ENCODE assay signal across 8 cellular contexts in the genomic region with DNA sequence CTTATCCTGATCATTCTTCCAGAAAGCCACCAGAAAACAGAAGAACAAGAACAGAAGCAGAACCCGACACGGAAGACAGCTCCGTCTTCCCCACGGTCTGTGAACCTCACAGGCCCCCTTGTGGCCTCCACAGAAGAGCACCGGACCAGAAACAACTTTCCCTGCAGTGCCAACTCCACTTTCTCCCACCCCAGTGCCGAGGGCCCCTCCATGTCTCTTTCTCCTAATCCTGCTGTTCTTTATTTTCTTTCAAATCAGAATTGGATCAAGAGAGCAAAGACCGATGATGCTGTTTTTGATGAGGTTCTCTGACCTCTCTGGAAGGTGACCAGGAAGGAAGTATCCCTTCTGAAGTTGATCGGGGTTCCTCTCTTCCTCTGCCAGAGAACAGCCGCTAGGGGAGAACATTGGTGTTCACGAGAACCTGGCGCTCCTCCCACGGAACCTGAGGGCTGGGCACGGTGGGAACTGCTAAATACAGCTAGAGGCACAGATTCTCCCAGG. TPM values are rescaled to one million over a fixed set of nuclear protein-coding genes. Genes with fewer than 3 reads are reported as not detected.
DNase-seq lines count a peak whose midpoint lies in the region; ATAC-seq and TF ChIP-seq lines count a peak whose summit lies in the region.

No MANE protein-coding gene starts in this region.

- POLR2A ChIA-PET in CD8-positive, alpha-beta memory T cell (lab: Charles Lee), result no interaction called here
- POLR2A ChIA-PET in PC-3 (lab: Charles Lee; ENCODE audit: unreplicated experiment), result no interaction called here

- H3K79me1 ChIP-seq in H9 (ENCODE audit: insufficient read depth, low read depth, low read length, poor library complexity, severe bottlenecking), result no peaks in the 10 kb centered on the region
- no peaks in the 10 kb centered on the region for H3K79me1 ChIP-seq in mesenchymal stem cell (replicated peaks; ENCODE audit: low read length, poor library complexity, severe bottlenecking)
- no peaks in the 10 kb centered on the region for H3K79me1 ChIP-seq in neuronal stem cell (ENCODE audit: low read depth, low read length)

- no peaks in the 10 kb centered on the region for H3K23me2 ChIP-seq in H9 (ENCODE audit: insufficient read length, low read depth, low read length, poor library complexity, severe bottlenecking)

- peaks cover 0 to 4% (median 0%) of the 10 kb centered on the region in 5 donors for H3K9me3 Mint-ChIP-seq in CD8-positive, alpha-beta memory T cell
- peaks cover 3 to 5% of the 10 kb centered on the region in 2 experiments; a peak in 2 of 5 replicates for H3K9me3 Mint-ChIP-seq in H9

- H2BK20ac ChIP-seq in H9 (ENCODE audit: low read depth, low read length, poor library complexity, severe bottlenecking), result no peak overlapping the region

- H3K27me3 ChIP-seq in CD8-positive, alpha-beta memory T cell (ENCODE audit: insufficient read depth, low read length, poor library complexity, severe bottlenecking), result peaks cover 6% of the 10 kb centered on the region
- no peaks in the 10 kb centered on the region for H3K27me3 ChIP-seq in H9 (ENCODE audit: insufficient read depth, low read length)
- H3K27me3 ChIP-seq in PC-3 (ENCODE audit: low read length), result peaks cover 76% of the 10 kb centered on the region
- H3K27me3 ChIP-seq in mesenchymal stem cell (ENCODE audit: control insufficient read depth in 1 of 2, insufficient read depth in 1 of 2, low read length in 2 of 2), result peaks cover 17 to 54% of the 10 kb centered on the region in 2 experiments
- H3K27me3 ChIP-seq in neuronal stem cell (ENCODE audit: control insufficient read depth in 3 of 3, insufficient read depth in 3 of 3, low read depth in 1 of 3, low read length in 3 of 3), result peaks cover 0 to 31% (median 2%) of the 10 kb centered on the region in 3 experiments

- peaks cover 4% of the 10 kb centered on the region for H3K4me1 ChIP-seq in CD8-positive, alpha-beta memory T cell (ENCODE audit: insufficient read depth, low read length)
- H3K4me1 ChIP-seq in H9 (ENCODE audit: insufficient read depth, low read length) (no peaks in the 10 kb centered on the region), PC-3 (ENCODE audit: insufficient read depth, low read length) (no peaks in the 10 kb centered on the region), mesenchymal stem cell (ENCODE audit: control insufficient read depth, insufficient read depth, low read depth, low read length) (no peaks in the 10 kb centered on the region), neuronal stem cell (ENCODE audit: control insufficient read depth in 2 of 2, insufficient read depth in 1 of 2, low read depth in 1 of 2, low read length in 2 of 2) (no peaks in the 10 kb centered on the region)

- peak overlapping the region in 1 of 8 donors; percentile 34 for H3K27ac Mint-ChIP-seq in CD8-positive, alpha-beta memory T cell
- no peak overlapping the region for H3K27ac Mint-ChIP-seq in H9

- H3K36me3 ChIP-seq in CD8-positive, alpha-beta memory T cell (ENCODE audit: insufficient read depth, low read length), result no peaks in the 10 kb centered on the region
- no peaks in the 10 kb centered on the region for H3K36me3 ChIP-seq in PC-3 (ENCODE audit: low read depth, low read length)
- no peaks in the 10 kb centered on the region for H3K36me3 ChIP-seq in mesenchymal stem cell (ENCODE audit: control insufficient read depth in 1 of 2, insufficient read depth in 2 of 2, low read depth in 1 of 2, low read length in 2 of 2)
- H3K36me3 ChIP-seq in neuronal stem cell (replicated peaks in 1 of 2; ENCODE audit: control insufficient read depth in 2 of 2, insufficient read depth in 2 of 2, low read length in 2 of 2), result no peaks in the 10 kb centered on the region

- BruUV-seq in PC-3 (replicated peaks; lab: Mats Ljungman, UMichigan), result no TSS peak

- H3T11ph ChIP-seq in H9 (ENCODE audit: low read length), result no peak overlapping the region

- intact Hi-C loops in PC-3 (cut with micrococcal nuclease), result no loop called here

- no peaks in the 10 kb centered on the region for H3K9me2 ChIP-seq in PC-3 (replicated peaks; ENCODE audit: low read length)

- no peak overlapping the region for H4K91ac ChIP-seq in H9 (ENCODE audit: insufficient read length, low read depth, low read length)
- no peak overlapping the region for H4K91ac ChIP-seq in mesenchymal stem cell (ENCODE audit: low read length)
- H4K91ac ChIP-seq in neuronal stem cell (ENCODE audit: low read depth, low read length, poor library complexity), result no peak overlapping the region

- peak; percentile 80 for TF ChIP-seq CTCF in H9 (conservative IDR thresholded peaks at IDR 0.05)
- TF ChIP-seq CTCF in PC-3 (conservative IDR thresholded peaks at IDR 0.05; ENCODE audit: low read depth, low read length), result peak; percentile 73

- peak in 1 of 5 donors; percentile 16 for DNase-seq in CD8-positive, alpha-beta memory T cell
- DNase-seq in H9 (peak; percentile 54), PC-3 (peak; percentile 38), cerebellum (ENCODE audit: low spot score) (peak; percentile 62), mesenchymal stem cell (peak; percentile 58), NCI-H2227 (lab: John Stamatoyannopoulos, UW; ENCODE audit: unreplicated experiment) (no peak), neuronal stem cell (ENCODE audit: low spot score) (no peak)

- no peak overlapping the region for H4K5ac ChIP-seq in H9 (ENCODE audit: insufficient read length, low read depth, low read length)

- no peak overlapping the region for H2BK12ac ChIP-seq in H9 (ENCODE audit: insufficient read length, low read depth, low read length)
- H2BK12ac ChIP-seq in mesenchymal stem cell (ENCODE audit: low read length in 2 of 2), result no peak overlapping the region
- no peak overlapping the region for H2BK12ac ChIP-seq in neuronal stem cell (ENCODE audit: low read length)

- H2BK15ac ChIP-seq in H9 (ENCODE audit: low read depth, low read length) (no peak overlapping the region), mesenchymal stem cell (ENCODE audit: low read depth, poor library complexity, severe bottlenecking) (no peak overlapping the region), neuronal stem cell (ENCODE audit: low read length) (no peak overlapping the region)

- H3K18ac ChIP-seq in H9 (ENCODE audit: insufficient read length, low read depth, low read length) (no peak overlapping the region), mesenchymal stem cell (ENCODE audit: low read depth in 1 of 2, low read length in 2 of 2) (peak overlapping the region in 1 of 2 experiments; percentile 12), neuronal stem cell (ENCODE audit: low read length) (no peak overlapping the region)

- H2AFZ ChIP-seq in H9 (ENCODE audit: low read length), result no peak overlapping the region
- peak overlapping the region; percentile 54 for H2AFZ ChIP-seq in PC-3 (ENCODE audit: low read length)
- H2AFZ ChIP-seq in mesenchymal stem cell (ENCODE audit: low read depth, low read length), result no peak overlapping the region
- H2AFZ ChIP-seq in neuronal stem cell (ENCODE audit: low read length), result no peak overlapping the region

- no peak overlapping the region for H3K27ac ChIP-seq in CD8-positive, alpha-beta memory T cell (ENCODE audit: low read depth, low read length)
- H3K27ac ChIP-seq in H9 (ENCODE audit: insufficient read length, low read depth, low read length) (no peak overlapping the region), PC-3 (ENCODE audit: low read length) (no peak overlapping the region), mesenchymal stem cell (ENCODE audit: low read length, poor library complexity, severe bottlenecking) (no peak overlapping the region), neuronal stem cell (replicated peaks; ENCODE audit: low read length) (no peak overlapping the region)

- no peak overlapping the region for H3K4me2 ChIP-seq in H9 (ENCODE audit: insufficient read depth, insufficient read length, low read length)
- peak overlapping the region; percentile 77 for H3K4me2 ChIP-seq in PC-3 (ENCODE audit: low read length)
- H3K4me2 ChIP-seq in mesenchymal stem cell (ENCODE audit: low read length, poor library complexity, severe bottlenecking), result no peak overlapping the region
- no peak overlapping the region for H3K4me2 ChIP-seq in neuronal stem cell (ENCODE audit: insufficient read depth, low read length, poor library complexity, severe bottlenecking)

- H2AK5ac ChIP-seq in H9 (ENCODE audit: insufficient read length, low read length) (no peak overlapping the region), mesenchymal stem cell (ENCODE audit: low read length, severe bottlenecking) (no peak overlapping the region), neuronal stem cell (ENCODE audit: low read depth, low read length) (no peak overlapping the region)

- H3K14ac ChIP-seq in H9 (ENCODE audit: insufficient read depth, low read length) (no peak overlapping the region), mesenchymal stem cell (ENCODE audit: low read length in 2 of 2) (no peak overlapping the region), neuronal stem cell (ENCODE audit: low read length) (no peak overlapping the region)

- H3K4me3 ChIP-seq in CD8-positive, alpha-beta memory T cell (ENCODE audit: low read length), result no peak overlapping the region
- H3K4me3 ChIP-seq in PC-3 (ENCODE audit: low read length) (peak overlapping the region; percentile 48), mesenchymal stem cell (ENCODE audit: insufficient read depth in 1 of 2, low read depth in 1 of 2, low read length in 2 of 2) (peak overlapping the region in 1 of 2 experiments; percentile 46), neuronal stem cell (ENCODE audit: low read length in 2 of 2) (no peak overlapping the region)

- WGBS in H9 (ENCODE audit: extremely low coverage, insufficient read length, low lambda C conversion rate), result no CpG with 5 or more reads among the region's 13 CpGs
- 59% methylated on average over 12 of the region's 13 CpGs for WGBS in mesenchymal stem cell
- no CpG with 5 or more reads among the region's 13 CpGs for WGBS in neuronal stem cell (ENCODE audit: extremely low coverage in 2 of 2, insufficient read length in 2 of 2, insufficient replicate concordance in 1 of 2), 2 donors

- H3K9me3 ChIP-seq in CD8-positive, alpha-beta memory T cell (ENCODE audit: low read length), result no peaks in the 10 kb centered on the region
- H3K9me3 ChIP-seq in H9 (ENCODE audit: control insufficient read depth, low read depth, low read length) (no peaks in the 10 kb centered on the region), PC-3 (ENCODE audit: low read length) (no peaks in the 10 kb centered on the region), mesenchymal stem cell (ENCODE audit: control insufficient read depth, low read length) (no peaks in the 10 kb centered on the region), neuronal stem cell (replicated peaks in 1 of 2; ENCODE audit: control insufficient read depth in 2 of 2, insufficient read depth in 1 of 2, low read depth in 1 of 2, low read length in 2 of 2) (no peaks in the 10 kb centered on the region)

- H2BK120ac ChIP-seq in H9 (ENCODE audit: low read depth, low read length, poor library complexity, severe bottlenecking) (no peak overlapping the region), mesenchymal stem cell (ENCODE audit: low read depth, low read length) (no peak overlapping the region), neuronal stem cell (ENCODE audit: low read depth, low read length) (no peak overlapping the region)

- CTCF ChIA-PET in CD8-positive, alpha-beta memory T cell (lab: Charles Lee), result interaction anchor here (0.8 to 1.5 kb wide), 2 partner anchors 14 to 33 kb away, joined by 3 read pairs; no protein-coding TSS in a partner anchor
- CTCF ChIA-PET in PC-3 (lab: Charles Lee), result interaction anchor here (0.5 to 1.2 kb wide), 3 partner anchors 38 to 1571 kb away, joined by 3 to 4 read pairs (median 3); no protein-coding TSS in a partner anchor

- ATAC-seq in PC-3, result peak; percentile 73
- no peak for ATAC-seq in GM18517 (IDR thresholded peaks at IDR 0.05; ENCODE audit: unreplicated experiment)

- H3K79me2 ChIP-seq in H9 (ENCODE audit: insufficient read depth, low read length), result no peaks in the 10 kb centered on the region
- no peaks in the 10 kb centered on the region for H3K79me2 ChIP-seq in PC-3 (ENCODE audit: low read length)

- H3K36me3 Mint-ChIP-seq in CD8-positive, alpha-beta memory T cell, result no peaks in the 10 kb centered on the region
- H3K36me3 Mint-ChIP-seq in H9 (ENCODE audit: insufficient read depth in 1 of 3, low read depth in 3 of 3), result peaks cover 0 to 2% (median 0%) of the 10 kb centered on the region in 3 experiments; a peak in 1 of 7 replicates

- H4K8ac ChIP-seq in H9 (replicated peaks; ENCODE audit: insufficient read length, low read depth, low read length) (no peak overlapping the region), mesenchymal stem cell (ENCODE audit: low read length) (no peak overlapping the region), neuronal stem cell (ENCODE audit: low read depth, low read length) (no peak overlapping the region)

- no peaks in the 10 kb centered on the region for H3F3A ChIP-seq in PC-3 (ENCODE audit: low read length, unreplicated experiment)

- H3K9ac ChIP-seq in H9 (ENCODE audit: extremely low read depth, insufficient read length, low read length) (no peak overlapping the region), PC-3 (ENCODE audit: low read length) (no peak overlapping the region), mesenchymal stem cell (ENCODE audit: low read length) (peak overlapping the region; percentile 39), neuronal stem cell (ENCODE audit: low read depth, low read length, poor library complexity) (no peak overlapping the region)

- no peak overlapping the region for H3K56ac ChIP-seq in H9 (ENCODE audit: insufficient read length, low read depth, low read length)

- H3K4ac ChIP-seq in H9 (ENCODE audit: low read depth, low read length) (no peak overlapping the region), mesenchymal stem cell (ENCODE audit: low read depth in 1 of 2, low read length in 2 of 2) (no peak overlapping the region), neuronal stem cell (ENCODE audit: low read length) (no peak overlapping the region)

- H3K27me3 Mint-ChIP-seq in CD8-positive, alpha-beta memory T cell, result peaks cover 26 to 47% of the 10 kb centered on the region in 2 donors
- peaks cover 9% of the 10 kb centered on the region for H3K27me3 Mint-ChIP-seq in H9 (ENCODE audit: low read depth)

- H4K20me1 ChIP-seq in H9 (ENCODE audit: control insufficient read depth, insufficient read depth, insufficient read length) (no peaks in the 10 kb centered on the region), PC-3 (ENCODE audit: low read length) (no peaks in the 10 kb centered on the region)

- no peak overlapping the region for H2BK5ac ChIP-seq in H9 (ENCODE audit: insufficient read length, low read length)
- no peak overlapping the region for H2BK5ac ChIP-seq in mesenchymal stem cell (ENCODE audit: low read depth, low read length, poor library complexity, severe bottlenecking)
- H2BK5ac ChIP-seq in neuronal stem cell (ENCODE audit: low read length), result no peak overlapping the region

- H3K4me1 Mint-ChIP-seq in CD8-positive, alpha-beta memory T cell, result peaks cover 5 to 7% (median 7%) of the 10 kb centered on the region in 3 donors
- peaks cover 0 to 2% of the 10 kb centered on the region in 2 experiments; a peak in 1 of 4 replicates for H3K4me1 Mint-ChIP-seq in H9

- H3K4me3 Mint-ChIP-seq in CD8-positive, alpha-beta memory T cell, result peak overlapping the region in 6 of 7 donors; percentile 5 to 69 (median 51)
- H3K4me3 Mint-ChIP-seq in H9, result no peak overlapping the region

- H3K23ac ChIP-seq in H9 (ENCODE audit: insufficient read length, low read depth, low read length) (no peak overlapping the region), mesenchymal stem cell (ENCODE audit: low read length in 2 of 2) (no peak overlapping the region), neuronal stem cell (ENCODE audit: low read depth, low read length, poor library complexity) (no peak overlapping the region)

RNA-seq across cellular contexts. Expression of a gene that starts 58.9 kb away (rescaled TPM):
- 1 to 10 TPM; 2.3 to 2.5 TPM for total RNA-seq in CD8-positive, alpha-beta memory T cell
- polyA plus RNA-seq in CD8-positive, alpha-beta memory T cell, result 0.07 TPM
- total RNA-seq in H9 (2021), result 38.1 and 38.8 TPM in 2 replicates
- 3.7 and 9.8 TPM in 2 replicates for total RNA-seq in PC-3 (2014; rRNA removed)
- total RNA-seq in cerebellum, result 27.8 TPM
- 16.2 TPM for polyA plus RNA-seq in mesenchymal stem cell (2013, experiment 1 of 2)
- 17.4 TPM for polyA plus RNA-seq in mesenchymal stem cell (2013, experiment 2 of 2)
- polyA plus RNA-seq in neuronal stem cell (2013, experiment 1 of 2), result 14.9 TPM
- polyA plus RNA-seq in neuronal stem cell (2013, experiment 2 of 2), result 14.5 TPM

Comparison
In these comparisons a context has a peak if more than half of its experiments do, and no peak if none do; other contexts are left out.
1. DNase-seq: peak in H9 (single experiment), PC-3 (single experiment), cerebellum (single experiment) and mesenchymal stem cell (single experiment); none in NCI-H2227 (single experiment) and neuronal stem cell (single experiment).
2. H3K4me3 Mint-ChIP-seq: peak in CD8-positive, alpha-beta memory T cell (6 of 7); none in H9 (0 of 2).